In the genomic region with DNA sequence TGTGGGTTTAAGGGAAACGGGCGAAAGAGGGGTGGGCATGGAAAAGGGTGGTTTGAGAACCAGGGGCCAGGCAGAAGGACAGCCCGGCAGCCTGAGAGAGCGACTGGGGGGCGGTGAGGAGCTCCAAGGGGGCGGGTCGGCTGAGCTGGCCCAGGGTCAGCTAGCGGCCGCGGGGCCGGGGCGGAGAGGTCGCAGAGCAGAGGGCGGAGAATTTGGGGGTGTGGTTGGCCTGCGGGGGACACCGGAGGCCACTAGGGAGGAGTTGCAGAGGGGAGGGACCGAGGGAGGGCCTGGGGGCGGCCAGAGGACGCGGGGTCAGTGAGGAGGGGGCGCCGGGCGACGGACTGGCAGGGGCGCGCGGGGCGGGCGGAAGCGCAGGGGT, we compare ENCODE assay signal across 8 cellular contexts. TPM values are rescaled to one million over a fixed set of nuclear protein-coding genes. Genes with fewer than 3 reads are reported as not detected.
DNase-seq lines count a peak whose midpoint lies in the region; ATAC-seq and TF ChIP-seq lines count a peak whose summit lies in the region.

No MANE protein-coding gene starts in this region.

- ATAC-seq in stimulated activated effector memory CD8-positive, alpha-beta T cell treated with anti-CD3 and anti-CD28 coated beads, Interleukin-12 subunit alpha, Interleukin-12 subunit beta, amount 100 ng/mL, for 72 hours: no peak
- ATAC-seq in GM19455 (IDR thresholded peaks at IDR 0.05; ENCODE audit: unreplicated experiment) (no peak), HG02678 (IDR thresholded peaks at IDR 0.05; ENCODE audit: unreplicated experiment) (no peak)

- no peak overlapping the region for H2BK15ac ChIP-seq in H9 (ENCODE audit: low read depth, low read length)

- H3K9me3 Mint-ChIP-seq in H9: no peaks in the 10 kb centered on the region; a peak in 1 of 5 replicates
- no peaks in the 10 kb centered on the region for H3K9me3 Mint-ChIP-seq in stimulated activated effector memory CD8-positive, alpha-beta T cell treated with anti-CD3 and anti-CD28 coated beads, Interleukin-12 subunit alpha, Interleukin-12 subunit beta, amount 100 ng/mL, for 72 hours

- no peak overlapping the region for H2BK12ac ChIP-seq in H9 (ENCODE audit: insufficient read length, low read depth, low read length)

- no peak overlapping the region for H3T11ph ChIP-seq in H9 (ENCODE audit: low read length)

- H3K4me1 Mint-ChIP-seq in H9: peaks cover 10 to 11% of the 10 kb centered on the region in 2 experiments
- peaks cover 18% of the 10 kb centered on the region for H3K4me1 Mint-ChIP-seq in stimulated activated effector memory CD8-positive, alpha-beta T cell treated with anti-CD3 and anti-CD28 coated beads, Interleukin-12 subunit alpha, Interleukin-12 subunit beta, amount 100 ng/mL, for 72 hours

- no peak overlapping the region for H3K27ac ChIP-seq in H9 (ENCODE audit: insufficient read length, low read depth, low read length)
- H3K27ac ChIP-seq in iPS-20b (ENCODE audit: low read length): no peak overlapping the region

- no peak overlapping the region for H3K14ac ChIP-seq in H9 (ENCODE audit: insufficient read depth, low read length)

- peak overlapping the region; percentile 41 for H3K4me3 ChIP-seq in astrocyte of the cerebellum (ENCODE audit: low read depth, low read length)
- H3K4me3 ChIP-seq in iPS-20b (ENCODE audit: low read length): peak overlapping the region; percentile 68

- in situ Hi-C loops in astrocyte of the cerebellum (cut with HindIII; ENCODE audit: low sequenced_read_pairs): loop anchor here (25.0 kb wide), 1 partner anchor 219 kb away; a partner anchor contains a TSS

- TF ChIP-seq CTCF in H9 (conservative IDR thresholded peaks at IDR 0.05) (no peak), astrocyte of the cerebellum (IDR thresholded peaks at IDR 0.05; ENCODE audit: low read depth, low read length, missing control alignments) (no peak)

- no peak overlapping the region for H3K18ac ChIP-seq in H9 (ENCODE audit: insufficient read length, low read depth, low read length)

- H3K4me3 Mint-ChIP-seq in H9: peak overlapping the region; percentile 73 to 84
- H3K4me3 Mint-ChIP-seq in stimulated activated effector memory CD8-positive, alpha-beta T cell treated with anti-CD3 and anti-CD28 coated beads, Interleukin-12 subunit alpha, Interleukin-12 subunit beta, amount 100 ng/mL, for 72 hours: peak overlapping the region; percentile 75

- no peak overlapping the region for H2AK5ac ChIP-seq in H9 (ENCODE audit: insufficient read length, low read length)

- peaks cover 4% of the 10 kb centered on the region; the same call in 1 of the 2 replicates for H3K36me3 ChIP-seq in iPS-20b (ENCODE audit: insufficient read depth, low read depth, low read length)

- no peak overlapping the region for H4K8ac ChIP-seq in H9 (replicated peaks; ENCODE audit: insufficient read length, low read depth, low read length)

- peaks cover 4% of the 10 kb centered on the region for H3K23me2 ChIP-seq in H9 (ENCODE audit: insufficient read length, low read depth, low read length, poor library complexity, severe bottlenecking)

- no peaks in the 10 kb centered on the region for H4K20me1 ChIP-seq in H9 (ENCODE audit: control insufficient read depth, insufficient read depth, insufficient read length)

- H3K79me2 ChIP-seq in H9 (ENCODE audit: insufficient read depth, low read length): no peaks in the 10 kb centered on the region

- H3K56ac ChIP-seq in H9 (ENCODE audit: insufficient read length, low read depth, low read length): no peak overlapping the region

- no peak overlapping the region for H2BK20ac ChIP-seq in H9 (ENCODE audit: low read depth, low read length, poor library complexity, severe bottlenecking)

- H3K79me1 ChIP-seq in H9 (ENCODE audit: insufficient read depth, low read depth, low read length, poor library complexity, severe bottlenecking): no peaks in the 10 kb centered on the region

- H3K27me3 Mint-ChIP-seq in H9 (ENCODE audit: low read depth): peaks cover 55% of the 10 kb centered on the region

- no peaks in the 10 kb centered on the region for H3K36me3 Mint-ChIP-seq in H9 (ENCODE audit: insufficient read depth in 1 of 3, low read depth in 3 of 3)
- H3K36me3 Mint-ChIP-seq in stimulated activated effector memory CD8-positive, alpha-beta T cell treated with anti-CD3 and anti-CD28 coated beads, Interleukin-12 subunit alpha, Interleukin-12 subunit beta, amount 100 ng/mL, for 72 hours: no peaks in the 10 kb centered on the region

- no peaks in the 10 kb centered on the region for H3K4me1 ChIP-seq in H9 (ENCODE audit: insufficient read depth, low read length)
- H3K4me1 ChIP-seq in iPS-20b (ENCODE audit: insufficient read depth, low read length): 0 out of 2 replicates have a peak, but pooled peaks cover 3% of the 10 kb centered on the region

- no peak overlapping the region for H4K5ac ChIP-seq in H9 (ENCODE audit: insufficient read length, low read depth, low read length)

- H2BK5ac ChIP-seq in H9 (ENCODE audit: insufficient read length, low read length): no peak overlapping the region

- no peak overlapping the region for H2AFZ ChIP-seq in H9 (ENCODE audit: low read length)

- no peak overlapping the region for H3K4ac ChIP-seq in H9 (ENCODE audit: low read depth, low read length)

- H3K27me3 ChIP-seq in H9 (ENCODE audit: insufficient read depth, low read length) (peaks cover 5% of the 10 kb centered on the region), iPS-20b (ENCODE audit: insufficient read depth, low read length) (peaks cover 40% of the 10 kb centered on the region)

- H3K9me3 ChIP-seq in H9 (ENCODE audit: control insufficient read depth, low read depth, low read length): no peaks in the 10 kb centered on the region
- H3K9me3 ChIP-seq in iPS-20b (ENCODE audit: insufficient read depth, low read depth, low read length): no peaks in the 10 kb centered on the region

- H4K91ac ChIP-seq in H9 (ENCODE audit: insufficient read length, low read depth, low read length): no peak overlapping the region

- peak overlapping the region; percentile 30 for H3K4me2 ChIP-seq in H9 (ENCODE audit: insufficient read depth, insufficient read length, low read length)

- H3K27ac Mint-ChIP-seq in H9: peak overlapping the region in 1 of 3 experiments; percentile 62; a peak in 1 of 7 replicates
- H3K27ac Mint-ChIP-seq in stimulated activated effector memory CD8-positive, alpha-beta T cell treated with anti-CD3 and anti-CD28 coated beads, Interleukin-12 subunit alpha, Interleukin-12 subunit beta, amount 100 ng/mL, for 72 hours: peak overlapping the region; percentile 12

- no CpG with 5 or more reads among the region's 30 CpGs for WGBS in H9 (ENCODE audit: extremely low coverage, insufficient read length, low lambda C conversion rate)

- H3K9ac ChIP-seq in H9 (ENCODE audit: extremely low read depth, insufficient read length, low read length) (no peak overlapping the region), iPS-20b (ENCODE audit: low read depth, low read length) (no peak overlapping the region)

- H3K23ac ChIP-seq in H9 (ENCODE audit: insufficient read length, low read depth, low read length): no peak overlapping the region

- no peak overlapping the region for H2BK120ac ChIP-seq in H9 (ENCODE audit: low read depth, low read length, poor library complexity, severe bottlenecking)

- DNase-seq in H9 (peak; percentile 87), astrocyte of the cerebellum (ENCODE audit: low read depth) (no peak), NCI-H2029 treated with DMSO at 0.1 percent for 48 hours (lab: John Stamatoyannopoulos, UW) (no peak), NCI-H128 (lab: John Stamatoyannopoulos, UW; ENCODE audit: unreplicated experiment) (no peak)
- no peak for DNase-seq in stimulated activated effector memory CD8-positive, alpha-beta T cell treated with anti-CD3 and anti-CD28 coated beads, Interleukin-12 subunit alpha, Interleukin-12 subunit beta, amount 100 ng/mL, for 72 hours (ENCODE audit: low spot score in 2 of 2)

RNA-seq across cellular contexts. Expression of a gene that starts 54.7 kb away (rescaled TPM):
- 367 and 376 TPM in 2 replicates for total RNA-seq in H9 (2021)
